7 cellular contexts compared by ENCODE assay signal in genomic region chr16:15005357-15006132, GRCh38. TPM values are rescaled to one million over a fixed set of nuclear protein-coding genes. Genes with fewer than 3 reads are reported as not detected.
DNase-seq lines count a peak whose midpoint lies in the region; ATAC-seq, FAIRE-seq and TF ChIP-seq lines count a peak whose summit lies in the region.
"Not testable (repeated sequence)": the region's sequence is repeated elsewhere in the genome, so short reads cannot be mapped to it uniquely, and the experiment has no call there.

No MANE protein-coding gene starts in this region.

- TF ChIP-seq RAD21 in K562 (CRISPR knock-in tag; conservative IDR thresholded peaks at IDR 0.05 in 1 of 2, IDR thresholded peaks at IDR 0.05 in 1 of 2), result not testable (repeated sequence)

- not testable (repeated sequence) for ATAC-seq in K562; naive B cell (ENCODE audit: low read depth in 2 of 2)
- peak in 5 of 8 donors; percentile 19 to 70 (median 42) for ATAC-seq in heart right ventricle
- peak; percentile 55 for ATAC-seq in left colon
- peak; percentile 73 for ATAC-seq in thoracic aorta (ENCODE audit: insufficient number of reproducible peaks, low FRiP score, low read depth)

- H3K9me1 ChIP-seq in K562 (ENCODE audit: control insufficient read depth, insufficient read depth, low read length), result not testable (repeated sequence)

- not testable (repeated sequence) for H4K20me1 ChIP-seq in K562 (replicated peaks; ENCODE audit: control insufficient read depth, insufficient read depth, low read length)

- H3K27ac Mint-ChIP-seq in naive B cell, result peak overlapping the region in 4 of 6 donors; percentile 4 to 73 (median 50)

- H3K27me3 ChIP-seq in K562 (ENCODE audit: control insufficient read depth in 2 of 2, insufficient read depth in 2 of 2, low read length in 2 of 2); heart right ventricle; thoracic aorta (replicated peaks; ENCODE audit: insufficient read depth): not testable (repeated sequence)

- H3K4me2 ChIP-seq in K562 (ENCODE audit: insufficient read depth, low read length), result not testable (repeated sequence)

- H3K79me2 ChIP-seq in K562 (ENCODE audit: control insufficient read depth, insufficient read depth, low read length), result not testable (repeated sequence)

- H3K9me3 Mint-ChIP-seq in naive B cell, result not testable (repeated sequence)

- CTCF ChIA-PET in K562 (lab: Yijun Ruan, JAX; ENCODE audit: low intra/inter-chr PET ratio), result not testable (repeated sequence)

- WGBS in K562 (ENCODE audit: insufficient coverage, low coverage, missing lambda C conversion rate), result 69% methylated on average over 5 of the region's 5 CpGs
- WGBS in heart right ventricle, 2 donors, result 81 to 85% methylated on average over 5 of the region's 5 CpGs

- DNase-seq in GM04503 (ENCODE audit: low read depth), result peak; percentile 4
- not testable (repeated sequence) for DNase-seq in K562 (ENCODE audit: extremely low read depth in 1 of 4, low spot score in 3 of 4); heart right ventricle; left colon; naive B cell; thoracic aorta (ENCODE audit: low spot score)
- DNase-seq in fibroblast of pulmonary artery (ENCODE audit: low read depth), result peak; percentile 44

- not testable (repeated sequence) for H3K9me3 ChIP-seq in K562 (replicated peaks; ENCODE audit: control insufficient read depth, insufficient read depth, low read depth, low read length); heart right ventricle; thoracic aorta

- intact Hi-C loops in K562 (cut with micrococcal nuclease); heart right ventricle (cut with DNase I); left colon (cut with DNase I, micrococcal nuclease): not testable (repeated sequence)

- peaks cover 12 to 20% of the 10 kb centered on the region in 2 donors for H3K36me3 Mint-ChIP-seq in naive B cell

- FAIRE-seq in K562 (lab: Jason Lieb, UNC), result peak; percentile 42

- not testable (repeated sequence) for H3K4me1 ChIP-seq in K562 (replicated peaks in 1 of 2; ENCODE audit: control insufficient read depth in 2 of 2, insufficient read depth in 2 of 2, low read length in 2 of 2); heart right ventricle
- H3K4me1 ChIP-seq in thoracic aorta (ENCODE audit: control insufficient read depth in 1 of 2, low read depth in 2 of 2), result peaks cover 4 to 12% of the 10 kb centered on the region in 2 donors

- POLR2A ChIA-PET in K562 (lab: Yijun Ruan, JAX), result not testable (repeated sequence)

- H3K9ac ChIP-seq in K562 (ENCODE audit: insufficient read depth in 1 of 2, low read depth in 2 of 2, low read length in 2 of 2), result not testable (repeated sequence)

- H3K4me3 Mint-ChIP-seq in naive B cell, result not testable (repeated sequence)

- peaks cover 10 to 22% (median 17%) of the 10 kb centered on the region in 3 donors for H3K4me1 Mint-ChIP-seq in naive B cell

- not testable (repeated sequence) for H3K27ac ChIP-seq in K562 (ENCODE audit: extremely low read depth, low read depth, low read length); heart right ventricle
- peak overlapping the region in 1 of 2 donors; percentile 9 for H3K27ac ChIP-seq in thoracic aorta

- not testable (repeated sequence) for H2AFZ ChIP-seq in K562 (ENCODE audit: low read depth, low read length)

- not testable (repeated sequence) for H3K4me3 ChIP-seq in K562; fibroblast of pulmonary artery (replicated peaks; ENCODE audit: low read depth, low read length); heart right ventricle; thoracic aorta

- TF ChIP-seq POLR2A in K562 (conservative IDR thresholded peaks at IDR 0.05), result not testable (repeated sequence)

- H3K36me3 ChIP-seq in K562 (ENCODE audit: control insufficient read depth, insufficient read depth, low read length) (peaks cover 40% of the 10 kb centered on the region; the same call in 2 of the 3 replicates), heart right ventricle (peaks cover 0 to 95% (median 44%) of the 10 kb centered on the region in 9 donors), thoracic aorta (peaks cover 18% of the 10 kb centered on the region)

- not testable (repeated sequence) for BruUV-seq in K562 (replicated peaks; lab: Mats Ljungman, UMichigan)

- in situ Hi-C loops in K562 (cut with MboI), result not testable (repeated sequence)

- not testable (repeated sequence) for TF ChIP-seq CTCF in K562 (IDR thresholded peaks at IDR 0.05 in 2 of 3, conservative IDR thresholded peaks at IDR 0.05 in 1 of 3; ENCODE audit: insufficient read depth in 2 of 3, low read depth in 1 of 3, low read length in 3 of 3); fibroblast of pulmonary artery (IDR thresholded peaks at IDR 0.05; ENCODE audit: low read length, missing control alignments); heart right ventricle (IDR thresholded peaks at IDR 0.05); thoracic aorta (IDR thresholded peaks at IDR 0.05)

- H3K27me3 Mint-ChIP-seq in naive B cell, result not testable (repeated sequence)

- TF ChIP-seq EP300 in K562 (IDR thresholded peaks at IDR 0.05; ENCODE audit: low read length), result not testable (repeated sequence)

RNA-seq across cellular contexts. Expression of gene PDXDC1, which starts 30.7 kb away (rescaled TPM):
- 142 and 188 TPM in 2 replicates for total RNA-seq in K562 (2011; cell fraction: chromatin; rRNA removed; ENCODE audit: low replicate concordance)
- total RNA-seq in K562 (2011; cell fraction: nucleolus; rRNA removed), result 55.9 and 62.6 TPM in 2 replicates
- total RNA-seq in K562 (2011; cell fraction: nucleoplasm; rRNA removed), result 96.4 and 120 TPM in 2 replicates
- total RNA-seq in K562 (2014; rRNA removed) (48.2 and 51.0 TPM in 2 replicates), K562 (2014; rRNA removed; fragmentation: Illumina TruSeq; extraction: Trizol) (45.8 and 52.5 TPM in 2 replicates), K562 (2015; rRNA removed; fragmentation: Illumina TruSeq; extraction: Trizol) (41.5 and 45.2 TPM in 2 replicates), K562 (2021) (49.1 and 51.4 TPM in 2 replicates), heart right ventricle (10 to 100 TPM; 63.9 to 88.5 (median 72.0) TPM), left colon (100 to 1,000 TPM; 203 to 244 TPM), thoracic aorta (10 to 100 TPM; 79.1 to 97.4 TPM)
- polyA plus RNA-seq in K562 (2011; rRNA removed) (95.4 and 99.6 TPM in 2 replicates), K562 (2014; fragmentation: Illumina TruSeq; extraction: Trizol) (39.2 and 44.3 TPM in 2 replicates), K562 (2014; fragmentation: Nextera tagmentation; extraction: Ambion mirVana) (1 to 10 TPM; 5.1 to 8.1 TPM), K562 (2014; rRNA removed) (48.8 and 52.8 TPM in 2 replicates), heart right ventricle (10 to 100 TPM; 24.9 to 41.0 TPM), naive B cell (ENCODE audit: low read depth in 6 of 6) (10 to 100 TPM; 24.1 to 38.6 (median 31.4) TPM)
- 34.4 and 79.5 TPM in 2 replicates for polyA plus RNA-seq in K562 (2011; cell fraction: cytosol; rRNA removed)
- polyA plus RNA-seq in K562 (2011; cell fraction: nucleus; rRNA removed), result 95.6 and 143 TPM in 2 replicates
- polyA plus RNA-seq in K562 (2012), result 41.1 and 51.5 TPM in 2 replicates
- polyA minus RNA-seq in K562 (2011; rRNA and poly(A)+ RNA removed), result 106 and 130 TPM in 2 replicates
- polyA minus RNA-seq in K562 (2011; cell fraction: cytosol; rRNA and poly(A)+ RNA removed), result 29.9 and 36.3 TPM in 2 replicates
- 32.9 and 73.8 TPM in 2 replicates for polyA minus RNA-seq in K562 (2011; cell fraction: nucleus; rRNA and poly(A)+ RNA removed)

RNA-seq across cellular contexts. Expression of gene NTAN1, which starts 50.3 kb away (rescaled TPM):
- 34.7 and 43.2 TPM in 2 replicates for total RNA-seq in K562 (2011; cell fraction: chromatin; rRNA removed; ENCODE audit: low replicate concordance)
- 16.4 and 21.5 TPM in 2 replicates for total RNA-seq in K562 (2011; cell fraction: nucleolus; rRNA removed)
- 25.4 and 30.0 TPM in 2 replicates for total RNA-seq in K562 (2011; cell fraction: nucleoplasm; rRNA removed)
- total RNA-seq in K562 (2014; rRNA removed) (13.2 and 22.6 TPM in 2 replicates), K562 (2014; rRNA removed; fragmentation: Illumina TruSeq; extraction: Trizol) (19.4 and 21.3 TPM in 2 replicates), K562 (2015; rRNA removed; fragmentation: Illumina TruSeq; extraction: Trizol) (16.9 and 19.0 TPM in 2 replicates), K562 (2021) (12.5 and 15.7 TPM in 2 replicates), heart right ventricle (10 to 100 TPM; 13.7 to 40.1 (median 20.9) TPM), left colon (10 to 100 TPM; 27.4 to 36.0 TPM), thoracic aorta (10 to 100 TPM; 36.8 to 45.5 TPM)
- polyA plus RNA-seq in K562 (2011; rRNA removed) (39.9 and 47.8 TPM in 2 replicates), K562 (2014; fragmentation: Illumina TruSeq; extraction: Trizol) (19.7 and 28.8 TPM in 2 replicates), K562 (2014; fragmentation: Nextera tagmentation; extraction: Ambion mirVana) (1 to 10 TPM; 4.6 to 5.3 TPM), K562 (2014; rRNA removed) (19.3 and 33.3 TPM in 2 replicates), heart right ventricle (10 to 100 TPM; 32.4 to 36.1 TPM), naive B cell (ENCODE audit: low read depth in 6 of 6) (10 to 100 TPM; 47.2 to 77.4 (median 67.4) TPM)
- 19.1 and 23.8 TPM in 2 replicates for polyA plus RNA-seq in K562 (2011; cell fraction: cytosol; rRNA removed)
- polyA plus RNA-seq in K562 (2011; cell fraction: nucleus; rRNA removed), result 21.3 and 23.3 TPM in 2 replicates
- 15.9 and 16.8 TPM in 2 replicates for polyA plus RNA-seq in K562 (2012)
- 29.8 and 31.5 TPM in 2 replicates for polyA minus RNA-seq in K562 (2011; rRNA and poly(A)+ RNA removed)
- 16.8 and 18.6 TPM in 2 replicates for polyA minus RNA-seq in K562 (2011; cell fraction: cytosol; rRNA and poly(A)+ RNA removed)
- 6.7 and 8.5 TPM in 2 replicates for polyA minus RNA-seq in K562 (2011; cell fraction: nucleus; rRNA and poly(A)+ RNA removed)
